In the genomic region with DNA sequence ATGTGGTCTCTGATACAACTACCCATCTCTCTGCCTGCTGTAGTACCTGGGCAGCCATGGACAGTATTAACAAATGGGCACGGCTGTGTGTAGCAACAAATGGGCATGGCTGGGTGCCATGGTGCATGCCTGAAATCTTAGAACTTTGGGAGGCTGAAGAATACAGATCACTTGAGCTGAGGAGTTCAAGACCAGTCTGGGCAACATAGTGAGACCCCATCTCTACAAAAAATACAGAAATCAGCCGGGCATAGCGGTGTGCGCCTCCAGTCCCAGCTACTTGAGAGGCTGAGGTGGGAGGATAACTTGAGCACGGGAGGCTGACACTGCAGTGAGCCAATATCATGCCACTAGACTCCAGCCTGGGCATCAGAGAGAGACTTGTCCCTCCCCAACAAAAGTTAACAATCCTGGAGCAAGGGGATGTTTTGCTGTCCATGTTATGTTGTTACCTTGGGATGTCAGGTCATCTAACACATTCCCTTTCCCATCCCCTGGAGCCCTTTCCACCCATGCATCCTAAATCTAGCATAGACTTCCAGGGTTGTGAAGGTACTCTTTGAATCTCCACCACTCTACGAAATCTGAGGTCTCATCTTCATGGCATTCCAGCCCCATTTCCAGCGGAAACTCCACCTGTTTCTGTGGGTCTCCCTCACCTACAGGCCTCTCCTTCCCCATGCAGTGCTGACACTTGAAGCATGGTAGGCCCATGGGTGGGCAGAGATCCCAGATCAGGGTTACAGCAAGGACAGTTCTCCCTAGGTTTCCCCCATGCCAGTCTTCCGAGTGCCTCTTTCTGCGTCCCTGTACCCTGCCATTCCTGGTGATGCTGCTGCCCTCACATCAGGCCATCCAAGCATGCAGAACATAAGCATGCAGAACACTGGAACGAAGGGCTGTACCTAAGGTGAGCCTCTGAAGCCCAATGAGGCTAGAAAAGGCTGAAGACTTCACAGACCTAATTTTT, we compare ENCODE assay signal across 12 cellular contexts. TPM values are rescaled to one million over a fixed set of nuclear protein-coding genes. Genes with fewer than 3 reads are reported as not detected.
DNase-seq lines count a peak whose midpoint lies in the region; ATAC-seq and TF ChIP-seq lines count a peak whose summit lies in the region.
"Had no signal": no experiment of that assay in that cellular context is flagged by ENCODE, and none has a peak within 500 bp of the region (broad histone marks: within the 10 kb centered on the region; RNA-seq: fewer than 3 reads in every experiment).

No MANE protein-coding gene starts in this region.

- DNase-seq in HL-60 (ENCODE audit: low read depth in 1 of 2, low spot score in 1 of 2) = peak; percentile 16 to 22
- DNase-seq in central memory CD8-positive, alpha-beta T cell (ENCODE audit: low spot score in 2 of 2) = no peak
- no peak for DNase-seq in natural killer cell
- DNase-seq in GM03348 (ENCODE audit: low spot score) = no peak
- no peak for DNase-seq in central memory CD4-positive, alpha-beta T cell
- DNase-seq in GM19240 (ENCODE audit: insufficient read length, low spot score) = no peak
- DNase-seq: activated CD4-positive, alpha-beta T cell treated with anti-CD3 and anti-CD28 coated beads, Interleukin-2, amount 50 U/mL, for 4 hours; brain microvascular endothelial cell; NCI-H1930 had no signal

- no peak overlapping the region for H3K4me3 ChIP-seq in HL-60 (replicated peaks; ENCODE audit: insufficient read depth, low read length)
- H3K4me3 ChIP-seq: left lung, vagina had no signal

- no peak overlapping the region for H3K27ac ChIP-seq in HL-60 (replicated peaks)
- H3K27ac ChIP-seq: brain microvascular endothelial cell, left lung, vagina had no signal

- no peak for ATAC-seq in central memory CD8-positive, alpha-beta T cell (replicated peaks; ENCODE audit: extremely low read depth, poor library complexity, severe bottlenecking)
- ATAC-seq in natural killer cell = no peak
- ATAC-seq: left lung had no signal

- H3K27me3 Mint-ChIP-seq in central memory CD8-positive, alpha-beta T cell = no peaks in the 10 kb centered on the region
- no peaks in the 10 kb centered on the region for H3K27me3 Mint-ChIP-seq in natural killer cell (ENCODE audit: low read depth in 2 of 2)

- H3K4me1 Mint-ChIP-seq in central memory CD8-positive, alpha-beta T cell = peaks cover 46% of the 10 kb centered on the region
- H3K4me1 Mint-ChIP-seq in natural killer cell = peaks cover 27% of the 10 kb centered on the region in 2 donors

- intact Hi-C loops in natural killer cell (cut with micrococcal nuclease) = no loop called here

- TF ChIP-seq CTCF in HL-60 (IDR thresholded peaks at IDR 0.05; ENCODE audit: insufficient read depth, low read length) (no peak), natural killer cell (IDR thresholded peaks at IDR 0.05) (no peak)

- peak; percentile 15 for TF ChIP-seq POLR2A in GM10847 (IDR thresholded peaks at IDR 0.05; ENCODE audit: extremely low read depth, insufficient read length)

- no peaks in the 10 kb centered on the region for H3K9me3 Mint-ChIP-seq in central memory CD8-positive, alpha-beta T cell
- H3K9me3 Mint-ChIP-seq in natural killer cell = no peaks in the 10 kb centered on the region

- peak overlapping the region; percentile 13 for H3K27ac Mint-ChIP-seq in central memory CD8-positive, alpha-beta T cell (ENCODE audit: low read depth)
- peak overlapping the region; percentile 56 to 69 for H3K27ac Mint-ChIP-seq in natural killer cell

- no peaks in the 10 kb centered on the region for H3K27me3 ChIP-seq in HL-60 (ENCODE audit: insufficient read depth, poor library complexity, severe bottlenecking)
- H3K27me3 ChIP-seq: brain microvascular endothelial cell, left lung, vagina had no signal

- no peak overlapping the region for H3K4me3 Mint-ChIP-seq in central memory CD8-positive, alpha-beta T cell
- no peak overlapping the region for H3K4me3 Mint-ChIP-seq in natural killer cell

- H3K36me3 Mint-ChIP-seq in central memory CD8-positive, alpha-beta T cell (ENCODE audit: insufficient read depth) = peaks cover 37% of the 10 kb centered on the region
- peaks cover 23% of the 10 kb centered on the region for H3K36me3 Mint-ChIP-seq in natural killer cell

RNA-seq across cellular contexts. Expression of gene FXYD4, which starts 13.1 kb away (rescaled TPM):
- not detected for total RNA-seq in natural killer cell
- total RNA-seq: vagina had no signal

RNA-seq across cellular contexts. Expression of gene HNRNPF, which starts 24.4 kb away (rescaled TPM):
- total RNA-seq in natural killer cell = 100 to 1,000 TPM; 122 to 160 (median 125) TPM

RNA-seq across cellular contexts. Expression of gene ZNF487, which starts 52.4 kb away (rescaled TPM):
- total RNA-seq in natural killer cell = 10 to 100 TPM; 19.1 to 30.8 (median 22.8) TPM

Comparison
In these comparisons a context has a peak if more than half of its experiments do, and no peak if none do; other contexts are left out.
1. DNase-seq: peak in HL-60 (2 of 2); none in central memory CD8-positive, alpha-beta T cell (0 of 2), natural killer cell (single experiment), GM03348 (single experiment), central memory CD4-positive, alpha-beta T cell (single experiment) and GM19240 (single experiment).